ENCODE assay signal across 8 cellular contexts in genomic region chr14:105315211-105315721, GRCh38. TPM values are rescaled to one million over a fixed set of nuclear protein-coding genes. Genes with fewer than 3 reads are reported as not detected.
DNase-seq lines count a peak whose midpoint lies in the region; ATAC-seq, FAIRE-seq and TF ChIP-seq lines count a peak whose summit lies in the region.

No MANE protein-coding gene starts in this region.

- no peaks in the 10 kb centered on the region for H3K27me3 ChIP-seq in breast epithelium

- no peak for TF ChIP-seq POLR2A in breast epithelium (IDR thresholded peaks at IDR 0.05)

- peaks cover 10 to 21% of the 10 kb centered on the region in 2 donors for H3K4me1 ChIP-seq in breast epithelium
- peaks cover 6 to 20% of the 10 kb centered on the region in 2 donors for H3K4me1 ChIP-seq in kidney (ENCODE audit: control insufficient read depth in 1 of 2, insufficient read depth in 1 of 2, low read depth in 1 of 2, low read length in 2 of 2)

- H3K9me3 ChIP-seq in breast epithelium (no peaks in the 10 kb centered on the region), kidney (ENCODE audit: control insufficient read depth in 1 of 2, low read length in 2 of 2) (no peaks in the 10 kb centered on the region)

- peak; percentile 52 for DNase-seq in stimulated activated CD4-positive, alpha-beta T cell treated with anti-CD3 and anti-CD28 coated beads, Interleukin-15, amount 100 ng/mL, for 24 hours
- no peak for DNase-seq in stimulated activated CD4-positive, alpha-beta T cell treated with anti-CD3 and anti-CD28 coated beads, Interleukin-1b, Interleukin-23, amount 100 ng/mL, for 48 hours
- DNase-seq in T-helper 2 cell (peak in 4 of 5 experiments; percentile 9 to 66 (median 56)), breast epithelium (ENCODE audit: low spot score in 2 of 2) (no peak), kidney (peak; percentile 86)
- peak; percentile 51 for DNase-seq in stimulated activated CD8-positive, alpha-beta memory T cell treated with anti-CD3 and anti-CD28 coated beads, Interleukin-4, amount 100 ng/mL, for 48 hours

- peak overlapping the region; percentile 63 to 98 (median 73) for H3K4me3 ChIP-seq in breast epithelium
- H3K4me3 ChIP-seq in kidney (ENCODE audit: low read length in 2 of 2): peak overlapping the region; percentile 72

- H3K27ac ChIP-seq in breast epithelium (peak overlapping the region; percentile 57 to 90), kidney (ENCODE audit: low read depth in 2 of 2, low read length in 2 of 2) (no peak overlapping the region)

- peak overlapping the region; percentile 45 to 46 for H3K9ac ChIP-seq in kidney (ENCODE audit: low read length in 2 of 2)

- H3K36me3 ChIP-seq in breast epithelium (no peaks in the 10 kb centered on the region), kidney (ENCODE audit: control insufficient read depth in 1 of 2, insufficient read depth in 2 of 2, low read length in 2 of 2) (no peaks in the 10 kb centered on the region)

- TF ChIP-seq CTCF in breast epithelium (IDR thresholded peaks at IDR 0.05): no peak
- TF ChIP-seq CTCF in kidney (IDR thresholded peaks at IDR 0.05; ENCODE audit: borderline replicate concordance, extremely low read depth, insufficient read depth): no peak

- FAIRE-seq in kidney (lab: Jason Lieb, UNC): no peak

- intact Hi-C loops in breast epithelium (cut with DNase I; ENCODE audit: low total_unique reads) (loop anchor here (10.0 kb wide), 1 partner anchor 70 kb away; the partner anchor contains the start of gene BTBD6), kidney (cut with DNase I) (no loop called here)

- ATAC-seq in HG03565 (IDR thresholded peaks at IDR 0.05; ENCODE audit: unreplicated experiment) (peak; percentile 7), GM18858 (IDR thresholded peaks at IDR 0.05; ENCODE audit: unreplicated experiment) (no peak)

RNA-seq across cellular contexts. Expression of gene PACS2, which starts 0.7 kb away (rescaled TPM):
- total RNA-seq in breast epithelium (10 to 100 TPM; 46.0 to 70.9 (median 67.8) TPM), kidney (83.9 TPM)
- 35.7 TPM for polyA plus RNA-seq in kidney (ENCODE audit: insufficient read depth, low read depth, low replicate concordance)

RNA-seq across cellular contexts. Expression of gene BRF1, which starts 14.5 kb away (rescaled TPM):
- total RNA-seq in breast epithelium: 10 to 100 TPM; 30.2 to 45.6 (median 38.6) TPM
- 34.1 TPM for total RNA-seq in kidney
- 19.3 TPM for polyA plus RNA-seq in kidney (ENCODE audit: insufficient read depth, low read depth, low replicate concordance)

Comparison
In these comparisons a context has a peak if more than half of its experiments do, and no peak if none do; other contexts are left out.
1. DNase-seq: peak in stimulated activated CD4-positive, alpha-beta T cell treated with anti-CD3 and anti-CD28 coated beads, Interleukin-15, amount 100 ng/mL, for 24 hours (single experiment), T-helper 2 cell (4 of 5), kidney (single experiment) and stimulated activated CD8-positive, alpha-beta memory T cell treated with anti-CD3 and anti-CD28 coated beads, Interleukin-4, amount 100 ng/mL, for 48 hours (single experiment); none in stimulated activated CD4-positive, alpha-beta T cell treated with anti-CD3 and anti-CD28 coated beads, Interleukin-1b, Interleukin-23, amount 100 ng/mL, for 48 hours (single experiment) and breast epithelium (0 of 2).
2. H3K27ac ChIP-seq: peak in breast epithelium (2 of 2); none in kidney (0 of 2).